ENCODE assay signal across 1 cellular context in the genomic region with DNA sequence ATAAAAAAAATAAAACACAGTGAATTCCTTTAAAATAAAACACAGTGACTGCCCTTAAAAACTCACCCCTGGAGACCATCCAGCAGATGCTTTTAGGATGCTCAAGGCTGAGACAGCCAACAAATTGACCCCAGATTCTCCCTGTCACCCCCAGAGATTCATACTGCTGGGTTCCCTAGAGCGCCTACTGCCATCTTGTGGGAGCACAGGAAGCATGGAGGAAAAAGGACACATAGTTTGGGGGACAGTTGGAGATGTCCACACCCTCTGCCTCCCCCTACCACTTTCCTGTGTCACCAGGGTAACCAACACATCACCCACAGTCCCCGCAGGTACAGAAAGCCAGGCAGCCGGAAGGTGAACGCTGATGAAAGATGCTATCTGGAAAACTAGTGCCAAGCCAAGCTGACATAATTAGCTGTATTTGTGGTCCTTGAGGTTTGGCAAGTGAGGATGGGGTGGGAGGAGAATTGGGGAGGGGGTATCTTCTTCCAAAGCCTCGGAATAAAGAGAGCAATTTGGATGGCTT.
TF ChIP-seq lines count a peak whose summit lies in the region.

No MANE protein-coding gene starts in this region.

TF ChIP-seq in H1, 55 proteins besides CTCF, POLR2A, EP300 and RAD21:
- TF ChIP-seq SP1 (IDR thresholded peaks at IDR 0.05; ENCODE audit: low read depth, low read length) = no peak
- no peak for TF ChIP-seq GABPA (IDR thresholded peaks at IDR 0.05; ENCODE audit: borderline replicate concordance, insufficient read depth, low read length)
- no peak for TF ChIP-seq RBBP5 (IDR thresholded peaks at IDR 0.05; ENCODE audit: borderline replicate concordance, low read depth, low read length)
- 0 out of 2 replicates have a peak, but pooled peaks have one; percentile 10 for TF ChIP-seq YY1 (IDR thresholded peaks at IDR 0.05; ENCODE audit: low read depth, low read length)
- no peak for TF ChIP-seq E2F6 (IDR thresholded peaks at IDR 0.05)
